ENCODE assay signal across 1 cellular context in the genomic region with DNA sequence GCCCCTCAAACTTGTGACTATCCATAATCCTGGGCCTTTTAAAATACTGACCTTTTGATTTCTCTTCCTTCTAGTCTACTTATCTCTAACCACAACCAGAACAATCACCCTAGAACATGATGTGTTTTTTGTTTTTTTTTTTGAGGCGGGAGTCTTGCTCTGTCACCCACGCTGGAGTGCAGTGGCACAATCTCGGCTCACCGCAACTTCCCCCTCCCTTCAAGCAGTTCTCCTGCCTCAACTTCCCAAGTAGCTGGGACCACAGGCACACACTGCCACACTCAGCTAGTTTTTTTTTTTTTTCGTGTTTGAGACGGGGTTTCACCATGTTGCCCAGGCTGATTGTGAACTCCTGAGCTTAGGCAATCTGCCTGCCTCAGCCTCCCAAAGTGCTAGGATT.
TF ChIP-seq lines count a peak whose summit lies in the region.

No MANE protein-coding gene starts in this region.

TF ChIP-seq in HepG2, 621 proteins besides CTCF, POLR2A, EP300 and RAD21:
- TF ChIP-seq, protein P1, sequence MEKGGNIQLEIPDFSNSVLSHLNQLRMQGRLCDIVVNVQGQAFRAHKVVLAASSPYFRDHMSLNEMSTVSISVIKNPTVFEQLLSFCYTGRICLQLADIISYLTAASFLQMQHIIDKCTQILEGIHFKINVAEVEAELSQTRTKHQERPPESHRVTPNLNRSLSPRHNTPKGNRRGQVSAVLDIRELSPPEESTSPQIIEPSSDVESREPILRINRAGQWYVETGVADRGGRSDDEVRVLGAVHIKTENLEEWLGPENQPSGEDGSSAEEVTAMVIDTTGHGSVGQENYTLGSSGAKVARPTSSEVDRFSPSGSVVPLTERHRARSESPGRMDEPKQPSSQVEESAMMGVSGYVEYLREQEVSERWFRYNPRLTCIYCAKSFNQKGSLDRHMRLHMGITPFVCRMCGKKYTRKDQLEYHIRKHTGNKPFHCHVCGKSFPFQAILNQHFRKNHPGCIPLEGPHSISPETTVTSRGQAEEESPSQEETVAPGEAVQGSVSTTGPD (CRISPR knock-in tag; IDR thresholded peaks at IDR 0.05) = no peak
- TF ChIP-seq ZNF746 (CRISPR knock-in tag; IDR thresholded peaks at IDR 0.05) = no peak
- TF ChIP-seq, protein P2, sequence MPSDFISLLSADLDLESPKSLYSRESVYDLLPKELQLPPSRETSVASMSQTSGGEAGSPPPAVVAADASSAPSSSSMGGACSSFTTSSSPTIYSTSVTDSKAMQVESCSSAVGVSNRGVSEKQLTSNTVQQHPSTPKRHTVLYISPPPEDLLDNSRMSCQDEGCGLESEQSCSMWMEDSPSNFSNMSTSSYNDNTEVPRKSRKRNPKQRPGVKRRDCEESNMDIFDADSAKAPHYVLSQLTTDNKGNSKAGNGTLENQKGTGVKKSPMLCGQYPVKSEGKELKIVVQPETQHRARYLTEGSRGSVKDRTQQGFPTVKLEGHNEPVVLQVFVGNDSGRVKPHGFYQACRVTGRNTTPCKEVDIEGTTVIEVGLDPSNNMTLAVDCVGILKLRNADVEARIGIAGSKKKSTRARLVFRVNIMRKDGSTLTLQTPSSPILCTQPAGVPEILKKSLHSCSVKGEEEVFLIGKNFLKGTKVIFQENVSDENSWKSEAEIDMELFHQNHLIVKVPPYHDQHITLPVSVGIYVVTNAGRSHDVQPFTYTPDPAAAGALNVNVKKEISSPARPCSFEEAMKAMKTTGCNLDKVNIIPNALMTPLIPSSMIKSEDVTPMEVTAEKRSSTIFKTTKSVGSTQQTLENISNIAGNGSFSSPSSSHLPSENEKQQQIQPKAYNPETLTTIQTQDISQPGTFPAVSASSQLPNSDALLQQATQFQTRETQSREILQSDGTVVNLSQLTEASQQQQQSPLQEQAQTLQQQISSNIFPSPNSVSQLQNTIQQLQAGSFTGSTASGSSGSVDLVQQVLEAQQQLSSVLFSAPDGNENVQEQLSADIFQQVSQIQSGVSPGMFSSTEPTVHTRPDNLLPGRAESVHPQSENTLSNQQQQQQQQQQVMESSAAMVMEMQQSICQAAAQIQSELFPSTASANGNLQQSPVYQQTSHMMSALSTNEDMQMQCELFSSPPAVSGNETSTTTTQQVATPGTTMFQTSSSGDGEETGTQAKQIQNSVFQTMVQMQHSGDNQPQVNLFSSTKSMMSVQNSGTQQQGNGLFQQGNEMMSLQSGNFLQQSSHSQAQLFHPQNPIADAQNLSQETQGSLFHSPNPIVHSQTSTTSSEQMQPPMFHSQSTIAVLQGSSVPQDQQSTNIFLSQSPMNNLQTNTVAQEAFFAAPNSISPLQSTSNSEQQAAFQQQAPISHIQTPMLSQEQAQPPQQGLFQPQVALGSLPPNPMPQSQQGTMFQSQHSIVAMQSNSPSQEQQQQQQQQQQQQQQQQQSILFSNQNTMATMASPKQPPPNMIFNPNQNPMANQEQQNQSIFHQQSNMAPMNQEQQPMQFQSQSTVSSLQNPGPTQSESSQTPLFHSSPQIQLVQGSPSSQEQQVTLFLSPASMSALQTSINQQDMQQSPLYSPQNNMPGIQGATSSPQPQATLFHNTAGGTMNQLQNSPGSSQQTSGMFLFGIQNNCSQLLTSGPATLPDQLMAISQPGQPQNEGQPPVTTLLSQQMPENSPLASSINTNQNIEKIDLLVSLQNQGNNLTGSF (CRISPR knock-in tag; IDR thresholded peaks at IDR 0.05) = no peak
- no peak for TF ChIP-seq SALL1 (CRISPR knock-in tag; IDR thresholded peaks at IDR 0.05)
- TF ChIP-seq HMGA1 (CRISPR knock-in tag; conservative IDR thresholded peaks at IDR 0.05) = no peak
- TF ChIP-seq MAFF (IDR thresholded peaks at IDR 0.05; ENCODE audit: low read depth, low read length) = no peak
- no peak for TF ChIP-seq ZNF749 (CRISPR knock-in tag; IDR thresholded peaks at IDR 0.05; ENCODE audit: borderline replicate concordance)
- TF ChIP-seq JARID2 (CRISPR knock-in tag; IDR thresholded peaks at IDR 0.05; ENCODE audit: insufficient replicate concordance) = no peak
- TF ChIP-seq ZNF263 (CRISPR knock-in tag; IDR thresholded peaks at IDR 0.05) = no peak
- TF ChIP-seq ZNF484 (CRISPR knock-in tag; IDR thresholded peaks at IDR 0.05; ENCODE audit: borderline replicate concordance, low read depth) = no peak
- TF ChIP-seq ATAD3A (CRISPR knock-in tag; IDR thresholded peaks at IDR 0.05) = no peak
- no peak for TF ChIP-seq ZBTB3 (CRISPR knock-in tag; IDR thresholded peaks at IDR 0.05; ENCODE audit: borderline replicate concordance, low read depth)
- TF ChIP-seq, protein P3, sequence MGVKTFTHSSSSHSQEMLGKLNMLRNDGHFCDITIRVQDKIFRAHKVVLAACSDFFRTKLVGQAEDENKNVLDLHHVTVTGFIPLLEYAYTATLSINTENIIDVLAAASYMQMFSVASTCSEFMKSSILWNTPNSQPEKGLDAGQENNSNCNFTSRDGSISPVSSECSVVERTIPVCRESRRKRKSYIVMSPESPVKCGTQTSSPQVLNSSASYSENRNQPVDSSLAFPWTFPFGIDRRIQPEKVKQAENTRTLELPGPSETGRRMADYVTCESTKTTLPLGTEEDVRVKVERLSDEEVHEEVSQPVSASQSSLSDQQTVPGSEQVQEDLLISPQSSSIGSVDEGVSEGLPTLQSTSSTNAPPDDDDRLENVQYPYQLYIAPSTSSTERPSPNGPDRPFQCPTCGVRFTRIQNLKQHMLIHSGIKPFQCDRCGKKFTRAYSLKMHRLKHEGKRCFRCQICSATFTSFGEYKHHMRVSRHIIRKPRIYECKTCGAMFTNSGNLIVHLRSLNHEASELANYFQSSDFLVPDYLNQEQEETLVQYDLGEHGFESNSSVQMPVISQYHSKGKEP (CRISPR knock-in tag; IDR thresholded peaks at IDR 0.05) = no peak
- TF ChIP-seq, protein P4, sequence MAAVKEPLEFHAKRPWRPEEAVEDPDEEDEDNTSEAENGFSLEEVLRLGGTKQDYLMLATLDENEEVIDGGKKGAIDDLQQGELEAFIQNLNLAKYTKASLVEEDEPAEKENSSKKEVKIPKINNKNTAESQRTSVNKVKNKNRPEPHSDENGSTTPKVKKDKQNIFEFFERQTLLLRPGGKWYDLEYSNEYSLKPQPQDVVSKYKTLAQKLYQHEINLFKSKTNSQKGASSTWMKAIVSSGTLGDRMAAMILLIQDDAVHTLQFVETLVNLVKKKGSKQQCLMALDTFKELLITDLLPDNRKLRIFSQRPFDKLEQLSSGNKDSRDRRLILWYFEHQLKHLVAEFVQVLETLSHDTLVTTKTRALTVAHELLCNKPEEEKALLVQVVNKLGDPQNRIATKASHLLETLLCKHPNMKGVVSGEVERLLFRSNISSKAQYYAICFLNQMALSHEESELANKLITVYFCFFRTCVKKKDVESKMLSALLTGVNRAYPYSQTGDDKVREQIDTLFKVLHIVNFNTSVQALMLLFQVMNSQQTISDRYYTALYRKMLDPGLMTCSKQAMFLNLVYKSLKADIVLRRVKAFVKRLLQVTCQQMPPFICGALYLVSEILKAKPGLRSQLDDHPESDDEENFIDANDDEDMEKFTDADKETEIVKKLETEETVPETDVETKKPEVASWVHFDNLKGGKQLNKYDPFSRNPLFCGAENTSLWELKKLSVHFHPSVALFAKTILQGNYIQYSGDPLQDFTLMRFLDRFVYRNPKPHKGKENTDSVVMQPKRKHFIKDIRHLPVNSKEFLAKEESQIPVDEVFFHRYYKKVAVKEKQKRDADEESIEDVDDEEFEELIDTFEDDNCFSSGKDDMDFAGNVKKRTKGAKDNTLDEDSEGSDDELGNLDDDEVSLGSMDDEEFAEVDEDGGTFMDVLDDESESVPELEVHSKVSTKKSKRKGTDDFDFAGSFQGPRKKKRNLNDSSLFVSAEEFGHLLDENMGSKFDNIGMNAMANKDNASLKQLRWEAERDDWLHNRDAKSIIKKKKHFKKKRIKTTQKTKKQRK (IDR thresholded peaks at IDR 0.05; ENCODE audit: low read length) = no peak
- TF ChIP-seq SP4 (CRISPR knock-in tag; IDR thresholded peaks at IDR 0.05) = no peak
- TF ChIP-seq, protein P5, sequence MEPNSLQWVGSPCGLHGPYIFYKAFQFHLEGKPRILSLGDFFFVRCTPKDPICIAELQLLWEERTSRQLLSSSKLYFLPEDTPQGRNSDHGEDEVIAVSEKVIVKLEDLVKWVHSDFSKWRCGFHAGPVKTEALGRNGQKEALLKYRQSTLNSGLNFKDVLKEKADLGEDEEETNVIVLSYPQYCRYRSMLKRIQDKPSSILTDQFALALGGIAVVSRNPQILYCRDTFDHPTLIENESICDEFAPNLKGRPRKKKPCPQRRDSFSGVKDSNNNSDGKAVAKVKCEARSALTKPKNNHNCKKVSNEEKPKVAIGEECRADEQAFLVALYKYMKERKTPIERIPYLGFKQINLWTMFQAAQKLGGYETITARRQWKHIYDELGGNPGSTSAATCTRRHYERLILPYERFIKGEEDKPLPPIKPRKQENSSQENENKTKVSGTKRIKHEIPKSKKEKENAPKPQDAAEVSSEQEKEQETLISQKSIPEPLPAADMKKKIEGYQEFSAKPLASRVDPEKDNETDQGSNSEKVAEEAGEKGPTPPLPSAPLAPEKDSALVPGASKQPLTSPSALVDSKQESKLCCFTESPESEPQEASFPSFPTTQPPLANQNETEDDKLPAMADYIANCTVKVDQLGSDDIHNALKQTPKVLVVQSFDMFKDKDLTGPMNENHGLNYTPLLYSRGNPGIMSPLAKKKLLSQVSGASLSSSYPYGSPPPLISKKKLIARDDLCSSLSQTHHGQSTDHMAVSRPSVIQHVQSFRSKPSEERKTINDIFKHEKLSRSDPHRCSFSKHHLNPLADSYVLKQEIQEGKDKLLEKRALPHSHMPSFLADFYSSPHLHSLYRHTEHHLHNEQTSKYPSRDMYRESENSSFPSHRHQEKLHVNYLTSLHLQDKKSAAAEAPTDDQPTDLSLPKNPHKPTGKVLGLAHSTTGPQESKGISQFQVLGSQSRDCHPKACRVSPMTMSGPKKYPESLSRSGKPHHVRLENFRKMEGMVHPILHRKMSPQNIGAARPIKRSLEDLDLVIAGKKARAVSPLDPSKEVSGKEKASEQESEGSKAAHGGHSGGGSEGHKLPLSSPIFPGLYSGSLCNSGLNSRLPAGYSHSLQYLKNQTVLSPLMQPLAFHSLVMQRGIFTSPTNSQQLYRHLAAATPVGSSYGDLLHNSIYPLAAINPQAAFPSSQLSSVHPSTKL (CRISPR knock-in tag; IDR thresholded peaks at IDR 0.05) = no peak
TF ChIP-seq in HepG2: peak in this region for 0.
